16 cellular contexts compared by ENCODE assay signal in genomic region chr4:16827045-16827444, GRCh38.
"Had no signal": no experiment of that assay in that cellular context is flagged by ENCODE, and none has a peak within 500 bp of the region (broad histone marks: within the 10 kb centered on the region; RNA-seq: fewer than 3 reads in every experiment).

No MANE protein-coding gene starts in this region.

- H3K4me1 ChIP-seq: adrenal gland, foreskin keratinocyte, tibial artery had no signal

- H3K9me3 ChIP-seq: adrenal gland, mucosa of descending colon, tibial artery had no signal

- ATAC-seq: activated CD4-positive, alpha-beta T cell treated with anti-CD3 and anti-CD28 coated beads for 36 hours; activated CD8-positive, alpha-beta memory T cell treated with anti-CD3 and anti-CD28 coated beads, Interleukin-2, amount 10 ng/mL, durations not matched to agents 7 days and 5 days; foreskin keratinocyte; mucosa of descending colon; naive thymus-derived CD4-positive, alpha-beta T cell; stimulated activated memory B cell treated with anti-CD40 and anti-IgM and Interleukin-4, amounts not matched to agents 10 μg/mL and 1 μg/mL and 100 μg/mL, for 72 hours had no signal

- H3K36me3 ChIP-seq: adrenal gland, tibial artery, WERI-Rb-1 had no signal

- H3K27me3 ChIP-seq: adrenal gland, foreskin keratinocyte, tibial artery had no signal

- H3K9me3 Mint-ChIP-seq: activated CD4-positive, alpha-beta memory T cell treated with anti-CD3 and anti-CD28 coated beads for 36 hours; activated naive CD4-positive, alpha-beta T cell treated with anti-CD3 and anti-CD28 coated beads, Interleukin-2, amount 10 ng/mL, durations not matched to agents 7 days and 5 days; activated T-helper 2 cell treated with anti-CD3 and anti-CD28 coated beads, Interferon-gamma antibody, Interleukin-2, Interleukin-4, amounts not matched to agents 10 μg/mL and 5 μg/mL and 100 μg/mL, durations not matched to agents 14 hours and 24 hours and 36 hours; stimulated activated memory B cell treated with anti-CD40 and anti-IgM and Interleukin-4, amounts not matched to agents 10 μg/mL and 1 μg/mL and 100 μg/mL, for 72 hours had no signal

- H3K27ac ChIP-seq: foreskin keratinocyte, tibial artery, WERI-Rb-1 had no signal

- H3K36me3 Mint-ChIP-seq: activated CD4-positive, alpha-beta memory T cell treated with anti-CD3 and anti-CD28 coated beads for 36 hours; activated CD8-positive, alpha-beta memory T cell treated with anti-CD3 and anti-CD28 coated beads, Interleukin-2, amount 10 ng/mL, durations not matched to agents 7 days and 5 days; activated naive CD4-positive, alpha-beta T cell treated with anti-CD3 and anti-CD28 coated beads, Interleukin-2, amount 10 ng/mL, durations not matched to agents 7 days and 5 days; naive thymus-derived CD4-positive, alpha-beta T cell; stimulated activated memory B cell treated with anti-CD40 and anti-IgM and Interleukin-4, amounts not matched to agents 10 μg/mL and 1 μg/mL and 100 μg/mL, for 72 hours had no signal

- H3K4me3 Mint-ChIP-seq: activated CD4-positive, alpha-beta memory T cell treated with anti-CD3 and anti-CD28 coated beads for 36 hours; activated CD4-positive, alpha-beta T cell treated with anti-CD3 and anti-CD28 coated beads for 36 hours; activated CD8-positive, alpha-beta memory T cell treated with anti-CD3 and anti-CD28 coated beads, Interleukin-2, amount 10 ng/mL, durations not matched to agents 7 days and 5 days; activated naive CD4-positive, alpha-beta T cell treated with anti-CD3 and anti-CD28 coated beads, Interleukin-2, amount 10 ng/mL, durations not matched to agents 7 days and 5 days; naive thymus-derived CD4-positive, alpha-beta T cell; stimulated activated memory B cell treated with anti-CD40 and anti-IgM and Interleukin-4, amounts not matched to agents 10 μg/mL and 1 μg/mL and 100 μg/mL, for 72 hours had no signal

- H3K4me1 Mint-ChIP-seq: activated CD4-positive, alpha-beta T cell treated with anti-CD3 and anti-CD28 coated beads for 36 hours; activated CD8-positive, alpha-beta memory T cell treated with anti-CD3 and anti-CD28 coated beads, Interleukin-2, amount 10 ng/mL, durations not matched to agents 7 days and 5 days; activated naive CD4-positive, alpha-beta T cell treated with anti-CD3 and anti-CD28 coated beads, Interleukin-2, amount 10 ng/mL, durations not matched to agents 7 days and 5 days; naive thymus-derived CD4-positive, alpha-beta T cell; stimulated activated memory B cell treated with anti-CD40 and anti-IgM and Interleukin-4, amounts not matched to agents 10 μg/mL and 1 μg/mL and 100 μg/mL, for 72 hours had no signal

- H3K4me3 ChIP-seq: adrenal gland, mucosa of descending colon, tibial artery had no signal

- H3K27ac Mint-ChIP-seq: activated CD4-positive, alpha-beta memory T cell treated with anti-CD3 and anti-CD28 coated beads for 36 hours; activated CD4-positive, alpha-beta T cell treated with anti-CD3 and anti-CD28 coated beads for 36 hours; activated CD8-positive, alpha-beta memory T cell treated with anti-CD3 and anti-CD28 coated beads, Interleukin-2, amount 10 ng/mL, durations not matched to agents 7 days and 5 days; activated naive CD4-positive, alpha-beta T cell treated with anti-CD3 and anti-CD28 coated beads, Interleukin-2, amount 10 ng/mL, durations not matched to agents 7 days and 5 days; activated T-helper 2 cell treated with anti-CD3 and anti-CD28 coated beads, Interferon-gamma antibody, Interleukin-2, Interleukin-4, amounts not matched to agents 10 μg/mL and 5 μg/mL and 100 μg/mL, durations not matched to agents 14 hours and 24 hours and 36 hours; naive thymus-derived CD4-positive, alpha-beta T cell; stimulated activated memory B cell treated with anti-CD40 and anti-IgM and Interleukin-4, amounts not matched to agents 10 μg/mL and 1 μg/mL and 100 μg/mL, for 72 hours had no signal

- H3K27me3 Mint-ChIP-seq: activated CD4-positive, alpha-beta memory T cell treated with anti-CD3 and anti-CD28 coated beads for 36 hours; activated CD8-positive, alpha-beta memory T cell treated with anti-CD3 and anti-CD28 coated beads, Interleukin-2, amount 10 ng/mL, durations not matched to agents 7 days and 5 days; stimulated activated memory B cell treated with anti-CD40 and anti-IgM and Interleukin-4, amounts not matched to agents 10 μg/mL and 1 μg/mL and 100 μg/mL, for 72 hours had no signal

- DNase-seq: activated CD4-positive, alpha-beta memory T cell treated with anti-CD3 and anti-CD28 coated beads for 36 hours; activated CD4-positive, alpha-beta T cell treated with anti-CD3 and anti-CD28 coated beads for 36 hours; activated CD8-positive, alpha-beta memory T cell treated with anti-CD3 and anti-CD28 coated beads, Interleukin-2, amount 10 ng/mL, durations not matched to agents 7 days and 5 days; activated naive CD4-positive, alpha-beta T cell treated with anti-CD3 and anti-CD28 coated beads, Interleukin-2, amount 10 ng/mL, durations not matched to agents 7 days and 5 days; activated T-cell treated with anti-CD3 and anti-CD28 coated beads, Interleukin-2, amount 50 U/mL, for 1 hour; foreskin keratinocyte; glutamatergic neuron; mammary epithelial cell; mucosa of descending colon; naive thymus-derived CD4-positive, alpha-beta T cell; stimulated activated CD4-positive, alpha-beta T cell treated with anti-CD3 and anti-CD28 coated beads, Interleukin-2, amount 100 ng/mL, for 48 hours; tibial artery; WERI-Rb-1 had no signal
